ENCODE assay signal across 8 cellular contexts in the genomic region with DNA sequence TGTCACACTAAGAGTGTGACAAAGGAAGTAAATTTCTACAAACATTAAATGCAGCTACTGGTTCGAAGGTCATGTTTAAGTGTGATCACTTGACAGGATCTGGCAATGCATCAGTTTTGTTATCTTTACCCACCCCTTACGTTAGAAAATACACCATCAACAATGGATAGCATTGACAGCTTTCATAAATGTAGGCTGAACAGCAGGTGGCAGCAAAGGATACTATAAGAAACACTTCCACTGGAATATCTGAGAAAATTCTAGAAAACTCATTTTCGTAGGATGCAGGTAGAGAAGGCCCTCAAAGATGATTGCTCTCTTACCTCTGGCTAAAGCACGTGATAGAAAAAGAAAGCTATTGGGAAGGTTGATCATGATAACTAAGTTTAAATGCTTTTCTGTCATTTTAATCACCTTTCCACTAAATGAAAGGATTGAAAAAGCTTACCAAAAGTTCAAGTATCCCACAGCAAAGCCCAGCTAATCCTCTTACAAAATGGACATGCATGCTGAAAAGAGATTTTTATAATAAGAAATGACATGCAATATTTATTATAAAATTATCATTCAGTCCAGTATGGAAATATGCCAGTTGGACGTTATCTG.
DNase-seq lines count a peak whose midpoint lies in the region; TF ChIP-seq lines count a peak whose summit lies in the region.

No MANE protein-coding gene starts in this region.

- DNase-seq in DMS 273 (lab: John Stamatoyannopoulos, UW; ENCODE audit: unreplicated experiment) = peak; percentile 46
- no peak for DNase-seq in DMS 273 treated with DMSO at 0.1 percent for 48 hours (lab: John Stamatoyannopoulos, UW)
- DNase-seq in HCEC 1CT = peak; percentile 31
- DNase-seq in NCI-H526 treated with DMSO at 0.1 percent for 48 hours (lab: John Stamatoyannopoulos, UW) = peak; percentile 5
- no peak for DNase-seq in coronary artery (ENCODE audit: low spot score)
- no peak for DNase-seq in stimulated activated CD4-positive, alpha-beta T cell treated with anti-CD3 and anti-CD28 coated beads, Interleukin-4, amount 100 ng/mL, for 4 hours
- DNase-seq in central memory CD4-positive, alpha-beta T cell = no peak

- no peak overlapping the region for H3K27ac Mint-ChIP-seq in nephron

- no peaks in the 10 kb centered on the region for H3K36me3 Mint-ChIP-seq in nephron (ENCODE audit: low read depth)

- TF ChIP-seq CTCF in coronary artery (IDR thresholded peaks at IDR 0.05) = peak; percentile 27
- TF ChIP-seq CTCF in nephron (IDR thresholded peaks at IDR 0.05; ENCODE audit: unreplicated experiment in 3 of 3) = peak; percentile 60 to 68 (median 61)

- H3K27ac ChIP-seq in coronary artery = no peak overlapping the region

- H3K4me1 Mint-ChIP-seq in nephron = peaks cover 5% of the 10 kb centered on the region

- H3K4me3 ChIP-seq in coronary artery = no peak overlapping the region

- no peaks in the 10 kb centered on the region for H3K9me3 Mint-ChIP-seq in nephron

- H3K27me3 Mint-ChIP-seq in nephron (ENCODE audit: low read depth) = peaks cover 37% of the 10 kb centered on the region

- H3K4me3 Mint-ChIP-seq in nephron = no peak overlapping the region

Comparison
In these comparisons a context has a peak if more than half of its experiments do, and no peak if none do; other contexts are left out.
1. DNase-seq: peak in DMS 273 (single experiment), HCEC 1CT (single experiment) and NCI-H526 treated with DMSO at 0.1 percent for 48 hours (single experiment); none in DMS 273 treated with DMSO at 0.1 percent for 48 hours (single experiment), coronary artery (single experiment), stimulated activated CD4-positive, alpha-beta T cell treated with anti-CD3 and anti-CD28 coated beads, Interleukin-4, amount 100 ng/mL, for 4 hours (0 of 2) and central memory CD4-positive, alpha-beta T cell (single experiment).